In the genomic region with DNA sequence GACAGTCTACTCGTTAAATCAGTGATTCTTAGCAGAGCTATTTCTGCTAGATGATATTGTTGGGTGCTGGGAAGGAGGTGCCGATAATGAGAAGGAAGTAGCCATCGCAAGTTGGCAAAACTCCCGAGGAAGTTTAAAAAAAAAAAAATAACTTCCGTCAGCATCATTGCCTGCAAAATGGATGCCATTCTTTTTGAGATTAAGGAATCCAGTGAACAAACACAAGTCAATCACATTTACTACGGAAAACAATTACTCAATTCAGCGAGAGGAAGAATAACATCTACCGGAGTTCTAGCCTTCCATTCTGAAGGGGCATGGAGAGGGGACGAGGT, we compare ENCODE assay signal across 11 cellular contexts.
DNase-seq lines count a peak whose midpoint lies in the region; ATAC-seq, FAIRE-seq and TF ChIP-seq lines count a peak whose summit lies in the region.
"Had no signal": no experiment of that assay in that cellular context is flagged by ENCODE, and none has a peak within 500 bp of the region (broad histone marks: within the 10 kb centered on the region; RNA-seq: fewer than 3 reads in every experiment).

No MANE protein-coding gene starts in this region.

- no peak for TF ChIP-seq POLR2A in A549 (IDR thresholded peaks at IDR 0.05; ENCODE audit: low read length)
- no peak for TF ChIP-seq POLR2A in suprapubic skin (IDR thresholded peaks at IDR 0.05)

- H3K27ac ChIP-seq in A549 (no peak overlapping the region), suprapubic skin (no peak overlapping the region)
- H3K27ac ChIP-seq: prostate gland had no signal

- 0 out of 3 replicates have a peak, but pooled peaks cover 6% of the 10 kb centered on the region for H3K4me1 ChIP-seq in A549
- no peaks in the 10 kb centered on the region for H3K4me1 ChIP-seq in suprapubic skin
- H3K4me1 ChIP-seq: prostate gland had no signal

- peaks cover 0 to 5% (median 0%) of the 10 kb centered on the region in 3 donors for H3K9me3 Mint-ChIP-seq in T-cell

- CTCF ChIA-PET in A549 (lab: Yijun Ruan, JAX) (no interaction called here), T-cell (lab: Charles Lee) (interaction anchor here in 1 of 2 donors (1.2 to 1.6 kb wide), 2 partner anchors 13 to 42 kb away, joined by 3 read pairs; no protein-coding TSS in a partner anchor)

- peak overlapping the region; percentile 61 for H3K4me2 ChIP-seq in A549

- H3K36me3 ChIP-seq in suprapubic skin, result no peaks in the 10 kb centered on the region
- H3K36me3 ChIP-seq: prostate gland had no signal

- no peaks in the 10 kb centered on the region for H3K27me3 Mint-ChIP-seq in T-cell

- POLR2A ChIA-PET in A549 (lab: Yijun Ruan, JAX), result no interaction called here
- POLR2A ChIA-PET in T-cell (lab: Charles Lee), result interaction anchor here (0.5 to 0.7 kb wide), 3 partner anchors 15 to 714 kb away, joined by 3 to 5 read pairs (median 4); no protein-coding TSS in a partner anchor

- H3K9me3 ChIP-seq in A549, result no peaks in the 10 kb centered on the region
- H3K9me3 ChIP-seq in suprapubic skin, result no peaks in the 10 kb centered on the region
- H3K9me3 ChIP-seq: prostate gland had no signal

- peak overlapping the region; percentile 64 to 79 (median 76) for H3K4me3 Mint-ChIP-seq in T-cell

- peaks cover 80 to 93% (median 86%) of the 10 kb centered on the region in 3 donors for H3K4me1 Mint-ChIP-seq in T-cell

- FAIRE-seq in A549 (lab: Jason Lieb, UNC), result no peak

- H3K27ac Mint-ChIP-seq in T-cell, result peak overlapping the region; percentile 92 to 97

- TF ChIP-seq CTCF in A549 (IDR thresholded peaks at IDR 0.05), result no peak
- TF ChIP-seq CTCF in suprapubic skin (IDR thresholded peaks at IDR 0.05), result no peak

- DNase-seq in A549 (ENCODE audit: low read depth in 1 of 2, low spot score in 1 of 2) (no peak), T-cell (no peak), left lobe of liver (ENCODE audit: low spot score) (no peak), AG08395 (ENCODE audit: low spot score) (no peak), suprapubic skin (ENCODE audit: low spot score in 2 of 2) (no peak), dermis blood vessel endothelial cell (no peak)
- DNase-seq: kidney glomerular epithelial cell, NCI-H2171 treated with DMSO at 0.1 percent for 48 hours had no signal

- H3K27me3 ChIP-seq in suprapubic skin, result peaks cover 11% of the 10 kb centered on the region

- ATAC-seq in A549 (no peak), GM18858 (IDR thresholded peaks at IDR 0.05; ENCODE audit: unreplicated experiment) (peak; percentile 2), T-cell (replicated peaks in 1 of 4) (peak in 2 of 4 experiments; percentile 2 to 7), left lobe of liver (peak; percentile 18), GM18909 (IDR thresholded peaks at IDR 0.05; ENCODE audit: poor library complexity, unreplicated experiment) (no peak)

- 12% methylated on average over 9 of the region's 9 CpGs for WGBS in A549 (ENCODE audit: missing lambda C conversion rate)
- WGBS in suprapubic skin, result 50% methylated on average over 9 of the region's 9 CpGs

- H3K4me3 ChIP-seq in A549 (0 out of 3 replicates have a peak overlapping the region, but pooled peaks have one; percentile 15), suprapubic skin (no peak overlapping the region)
- H3K4me3 ChIP-seq: prostate gland had no signal

- no peak for TF ChIP-seq RAD21 in A549 (conservative IDR thresholded peaks at IDR 0.05 in 1 of 2, IDR thresholded peaks at IDR 0.05 in 1 of 2)

- no peaks in the 10 kb centered on the region for H3K36me3 Mint-ChIP-seq in T-cell

- no peak for TF ChIP-seq EP300 in A549 (IDR thresholded peaks at IDR 0.05)
- TF ChIP-seq EP300 in suprapubic skin (IDR thresholded peaks at IDR 0.05), result no peak

TF ChIP-seq in A549, 52 proteins besides CTCF, POLR2A, EP300 and RAD21:
- TF ChIP-seq CHD2 (IDR thresholded peaks at IDR 0.05; ENCODE audit: low read length, partially characterized antibody) (no peak), ESRRA (IDR thresholded peaks at IDR 0.05; ENCODE audit: borderline replicate concordance, low read length) (no peak), PHF8 (IDR thresholded peaks at IDR 0.05; ENCODE audit: borderline replicate concordance, low read depth) (no peak), RARB (CRISPR knock-in tag; IDR thresholded peaks at IDR 0.05) (no peak), KDM5A (IDR thresholded peaks at IDR 0.05) (no peak), ELK1 (IDR thresholded peaks at IDR 0.05; ENCODE audit: low read depth, low read length) (no peak), FOSL2 (IDR thresholded peaks at IDR 0.05) (no peak), FOSL2 (CRISPR knock-in tag; IDR thresholded peaks at IDR 0.05) (no peak), EHMT2 (IDR thresholded peaks at IDR 0.05; ENCODE audit: low read depth) (no peak), NR3C1 (IDR thresholded peaks at IDR 0.05) (no peak)
- TF ChIP-seq, protein P1, sequence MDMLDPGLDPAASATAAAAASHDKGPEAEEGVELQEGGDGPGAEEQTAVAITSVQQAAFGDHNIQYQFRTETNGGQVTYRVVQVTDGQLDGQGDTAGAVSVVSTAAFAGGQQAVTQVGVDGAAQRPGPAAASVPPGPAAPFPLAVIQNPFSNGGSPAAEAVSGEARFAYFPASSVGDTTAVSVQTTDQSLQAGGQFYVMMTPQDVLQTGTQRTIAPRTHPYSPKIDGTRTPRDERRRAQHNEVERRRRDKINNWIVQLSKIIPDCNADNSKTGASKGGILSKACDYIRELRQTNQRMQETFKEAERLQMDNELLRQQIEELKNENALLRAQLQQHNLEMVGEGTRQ (IDR thresholded peaks at IDR 0.05), result no peak
TF ChIP-seq in A549: peak in this region for 0.

Comparison
In these comparisons a context has a peak if more than half of its experiments do, and no peak if none do; other contexts are left out.
1. ATAC-seq: peak in GM18858 (single experiment) and left lobe of liver (single experiment); none in A549 (0 of 2) and GM18909 (single experiment).